In the genomic region with DNA sequence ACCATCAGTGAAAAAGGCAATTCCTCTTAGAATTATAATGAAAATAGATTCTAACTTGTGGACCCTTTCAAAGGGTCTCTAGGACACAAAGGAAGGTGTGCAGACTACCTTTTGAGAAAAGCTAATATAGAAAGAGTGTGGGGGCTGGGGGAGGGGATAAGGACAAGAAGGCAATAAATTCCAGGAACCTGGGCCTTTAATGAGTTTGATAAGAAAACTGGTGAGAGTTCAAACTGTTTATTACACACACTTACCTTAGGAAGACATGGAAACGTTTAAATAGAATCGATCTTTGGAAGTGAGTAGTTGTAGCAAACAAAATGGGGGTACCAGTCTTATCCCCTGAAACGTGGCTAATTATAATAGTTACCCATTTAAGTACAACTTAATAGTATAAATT, we compare ENCODE assay signal across 12 cellular contexts.
"Had no signal": no experiment of that assay in that cellular context is flagged by ENCODE, and none has a peak within 500 bp of the region (broad histone marks: within the 10 kb centered on the region; RNA-seq: fewer than 3 reads in every experiment).

No MANE protein-coding gene starts in this region.

- H3K9me3 ChIP-seq: ascending aorta, tibial nerve had no signal

- H3K4me1 ChIP-seq: ascending aorta, parathyroid adenoma had no signal

- ATAC-seq: stimulated activated naive B cell treated with anti-CD40 and anti-IgM and Interleukin-4, amounts not matched to agents 10 μg/mL and 1 μg/mL and 100 μg/mL, for 72 hours; T-cell had no signal

- DNase-seq: activated naive CD4-positive, alpha-beta T cell; activated naive CD8-positive, alpha-beta T cell treated with anti-CD3 and anti-CD28 coated beads, Interleukin-2, amount 10 ng/mL, durations not matched to agents 7 days and 5 days; dorsolateral prefrontal cortex; hippocampal formation; stimulated activated CD4-positive, alpha-beta T cell treated with anti-CD3 and anti-CD28 coated beads, Interleukin-2, amount 100 ng/mL, for 48 hours; stimulated activated naive B cell treated with anti-CD40 and anti-IgM and Interleukin-4, amounts not matched to agents 10 μg/mL and 1 μg/mL and 100 μg/mL, for 72 hours; T-cell; T-helper 9 cell had no signal

- H3K9ac ChIP-seq: parathyroid adenoma had no signal

- H3K4me3 ChIP-seq: ascending aorta, cardiac muscle cell had no signal

- H3K79me2 ChIP-seq: parathyroid adenoma had no signal

- H3K27me3 ChIP-seq: ascending aorta, cardiac muscle cell, dorsolateral prefrontal cortex, tibial nerve had no signal

- H3K27ac ChIP-seq: ascending aorta, cardiac muscle cell, dorsolateral prefrontal cortex, parathyroid adenoma, tibial nerve had no signal

- H3K36me3 ChIP-seq: ascending aorta, cardiac muscle cell, tibial nerve had no signal
